8 cellular contexts compared by ENCODE assay signal in genomic region chr6:117264487-117265424, GRCh38. TPM values are rescaled to one million over a fixed set of nuclear protein-coding genes. Genes with fewer than 3 reads are reported as not detected.
DNase-seq lines count a peak whose midpoint lies in the region; ATAC-seq, FAIRE-seq and TF ChIP-seq lines count a peak whose summit lies in the region.

No MANE protein-coding gene starts in this region.

- peak overlapping the region; percentile 87 for H3K4me3 Mint-ChIP-seq in HFFc6
- peak overlapping the region; percentile 54 for H3K4me3 Mint-ChIP-seq in T-helper 1 cell treated with Interleukin-12 subunit alpha and Interleukin-12 subunit beta and Interleukin-4 antibody, amounts not matched to agents 30 μg/mL and 1 μg/mL, for 36 hours

- no peaks in the 10 kb centered on the region for H3K9me3 ChIP-seq in psoas muscle

- TF ChIP-seq CTCF in HFFc6 (IDR thresholded peaks at IDR 0.05) (no peak), psoas muscle (IDR thresholded peaks at IDR 0.05) (no peak), D721Med (IDR thresholded peaks at IDR 0.05; ENCODE audit: insufficient read depth, missing control alignments) (no peak)

- no peak overlapping the region for H3K27ac Mint-ChIP-seq in HFFc6
- peak overlapping the region; percentile 52 for H3K27ac Mint-ChIP-seq in T-helper 1 cell treated with Interleukin-12 subunit alpha and Interleukin-12 subunit beta and Interleukin-4 antibody, amounts not matched to agents 30 μg/mL and 1 μg/mL, for 36 hours

- no peaks in the 10 kb centered on the region for H3K36me3 Mint-ChIP-seq in HFFc6 (ENCODE audit: low read depth)
- peaks cover 2% of the 10 kb centered on the region for H3K36me3 Mint-ChIP-seq in T-helper 1 cell treated with Interleukin-12 subunit alpha and Interleukin-12 subunit beta and Interleukin-4 antibody, amounts not matched to agents 30 μg/mL and 1 μg/mL, for 36 hours (ENCODE audit: low read depth)

- peaks cover 9% of the 10 kb centered on the region for H3K4me1 Mint-ChIP-seq in HFFc6 (ENCODE audit: low read depth)
- H3K4me1 Mint-ChIP-seq in T-helper 1 cell treated with Interleukin-12 subunit alpha and Interleukin-12 subunit beta and Interleukin-4 antibody, amounts not matched to agents 30 μg/mL and 1 μg/mL, for 36 hours (ENCODE audit: low read depth): peaks cover 11% of the 10 kb centered on the region

- intact Hi-C loops in psoas muscle (cut with DNase I): loop anchor here (2.0 to 5.0 kb wide), 5 partner anchors 38 to 292 kb away; no protein-coding TSS in a partner anchor

- H3K4me3 ChIP-seq in GM08714 (ENCODE audit: low read length) (peak overlapping the region; percentile 22), psoas muscle (peak overlapping the region; percentile 90)

- 4 to 6% (median 5%) methylated on average over 46 of the region's 46 CpGs for WGBS in psoas muscle, 3 donors

- H3K36me3 ChIP-seq in psoas muscle (ENCODE audit: insufficient read depth in 1 of 2, low read depth in 1 of 2): no peaks in the 10 kb centered on the region

- H3K9me3 Mint-ChIP-seq in HFFc6: no peaks in the 10 kb centered on the region
- H3K9me3 Mint-ChIP-seq in T-helper 1 cell treated with Interleukin-12 subunit alpha and Interleukin-12 subunit beta and Interleukin-4 antibody, amounts not matched to agents 30 μg/mL and 1 μg/mL, for 36 hours: peaks cover 4% of the 10 kb centered on the region

- H3K27me3 Mint-ChIP-seq in HFFc6 (ENCODE audit: insufficient read depth): peaks cover 61% of the 10 kb centered on the region
- peaks cover 89% of the 10 kb centered on the region for H3K27me3 Mint-ChIP-seq in T-helper 1 cell treated with Interleukin-12 subunit alpha and Interleukin-12 subunit beta and Interleukin-4 antibody, amounts not matched to agents 30 μg/mL and 1 μg/mL, for 36 hours (ENCODE audit: low read depth)

- peaks cover 0 to 7% (median 3%) of the 10 kb centered on the region in 3 donors for H3K27me3 ChIP-seq in psoas muscle (ENCODE audit: insufficient read depth in 3 of 3, low read length in 2 of 3)

- ATAC-seq in psoas muscle: peak; percentile 22 to 53 (median 30)

- peaks cover 23% of the 10 kb centered on the region for H3K4me1 ChIP-seq in psoas muscle

- no peak for FAIRE-seq in D721Med (lab: Jason Lieb, UNC)

- peak overlapping the region; percentile 95 for H3K27ac ChIP-seq in psoas muscle

- no peak for DNase-seq in HFFc6
- DNase-seq in glomerular visceral epithelial cell (ENCODE audit: extremely low spot score): peak; percentile 14
- DNase-seq in psoas muscle: no peak
- DNase-seq in NCI-H1092 (lab: John Stamatoyannopoulos, UW): no peak
- no peak for DNase-seq in D721Med (ENCODE audit: insufficient read length, low spot score)
- DNase-seq in cerebellar cortex (ENCODE audit: low spot score): no peak

RNA-seq across cellular contexts. Expression of gene VGLL2, which starts 0.6 kb away (rescaled TPM):
- not detected for total RNA-seq in HFFc6 (2021; fragmentation: NEBNext Ultra II Directional; extraction: Animal tissue kit (Norgen Biotek cat#: 25700))
- total RNA-seq in psoas muscle: 100 to 1,000 TPM in 1 of 4 donors, 10 to 100 TPM in 3; 60.2 to 108 (median 83.4) TPM
- 10 to 100 TPM; 13.1 to 88.1 (median 27.4) TPM for polyA plus RNA-seq in psoas muscle

Comparison
In these comparisons a context has a peak if more than half of its experiments do, and no peak if none do; other contexts are left out.
1. RNA of gene VGLL2, which starts 0.6 kb away (total RNA-seq): 60.2 to 108 TPM in psoas muscle; not detected in HFFc6; every median in the first group is over 10 times any median in the second.